In the genomic region with DNA sequence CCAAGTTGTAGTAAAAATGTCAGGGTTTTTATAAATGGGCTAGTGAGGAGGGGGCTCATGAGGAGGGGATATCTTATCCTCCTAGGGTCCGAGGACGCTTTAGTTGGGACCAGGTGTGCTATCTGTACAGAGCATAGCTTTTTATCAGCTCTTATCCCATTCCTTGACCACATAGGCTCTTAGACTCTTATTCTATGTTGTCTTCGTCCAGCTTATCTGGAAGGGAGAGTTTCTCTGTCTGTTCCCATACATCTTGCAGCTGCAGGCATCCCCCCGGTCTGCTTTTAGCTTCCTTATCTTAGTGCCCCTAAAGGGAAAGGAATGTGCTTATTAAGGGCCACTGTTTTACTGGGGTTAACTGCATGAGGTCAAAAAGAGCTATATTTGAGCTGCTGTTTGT, we compare ENCODE assay signal across 14 cellular contexts.
"Had no signal": no experiment of that assay in that cellular context is flagged by ENCODE, and none has a peak within 500 bp of the region (broad histone marks: within the 10 kb centered on the region; RNA-seq: fewer than 3 reads in every experiment).

No MANE protein-coding gene starts in this region.

- H3K4me1 Mint-ChIP-seq: neural crest cell had no signal

- H3K4me3 Mint-ChIP-seq: activated CD8-positive, alpha-beta T cell treated with anti-CD3 and anti-CD28 coated beads, Interleukin-2, amount 10 ng/mL, durations not matched to agents 7 days and 5 days; activated naive CD8-positive, alpha-beta T cell treated with anti-CD3 and anti-CD28 coated beads for 36 hours; neural crest cell had no signal

- H3K4me1 ChIP-seq: stomach had no signal

- H3K9me3 ChIP-seq: stomach, testis had no signal

- H3K27ac Mint-ChIP-seq: activated CD8-positive, alpha-beta T cell treated with anti-CD3 and anti-CD28 coated beads, Interleukin-2, amount 10 ng/mL, durations not matched to agents 7 days and 5 days; activated naive CD8-positive, alpha-beta T cell treated with anti-CD3 and anti-CD28 coated beads for 36 hours had no signal

- H3K4me3 ChIP-seq: stomach, testis had no signal

- ATAC-seq: activated CD8-positive, alpha-beta T cell treated with anti-CD3 and anti-CD28 coated beads, Interleukin-2, amount 10 ng/mL, durations not matched to agents 7 days and 5 days; sciatic nerve had no signal

- H3K27ac ChIP-seq: stomach, testis, WERI-Rb-1 had no signal

- H3K27me3 Mint-ChIP-seq: activated naive CD8-positive, alpha-beta T cell treated with anti-CD3 and anti-CD28 coated beads for 36 hours had no signal

- DNase-seq: activated CD4-positive, alpha-beta T cell treated with anti-CD3 and anti-CD28 coated beads for 4 hours; activated CD8-positive, alpha-beta memory T cell treated with anti-CD3 and anti-CD28 coated beads, Interleukin-2, amount 50 U/mL, for 4 hours; activated CD8-positive, alpha-beta T cell treated with anti-CD3 and anti-CD28 coated beads, Interleukin-2, amount 10 ng/mL, durations not matched to agents 7 days and 5 days; activated gamma-delta T cell; activated naive CD8-positive, alpha-beta T cell treated with anti-CD3 and anti-CD28 coated beads for 36 hours; activated T-cell treated with anti-CD3 and anti-CD28 coated beads, Interleukin-2, amount 50 U/mL, for 48 hours; anterior cingulate cortex; cerebellar nuclear complex; stimulated activated CD4-positive, alpha-beta T cell treated with anti-CD3 and anti-CD28 coated beads, Interleukin-1b, Interleukin-23, amount 100 ng/mL, for 48 hours; stomach; testis; WERI-Rb-1 had no signal

- H3K9me3 Mint-ChIP-seq: activated naive CD8-positive, alpha-beta T cell treated with anti-CD3 and anti-CD28 coated beads for 36 hours; neural crest cell had no signal

- H3K27me3 ChIP-seq: stomach, testis had no signal
